In the genomic region with DNA sequence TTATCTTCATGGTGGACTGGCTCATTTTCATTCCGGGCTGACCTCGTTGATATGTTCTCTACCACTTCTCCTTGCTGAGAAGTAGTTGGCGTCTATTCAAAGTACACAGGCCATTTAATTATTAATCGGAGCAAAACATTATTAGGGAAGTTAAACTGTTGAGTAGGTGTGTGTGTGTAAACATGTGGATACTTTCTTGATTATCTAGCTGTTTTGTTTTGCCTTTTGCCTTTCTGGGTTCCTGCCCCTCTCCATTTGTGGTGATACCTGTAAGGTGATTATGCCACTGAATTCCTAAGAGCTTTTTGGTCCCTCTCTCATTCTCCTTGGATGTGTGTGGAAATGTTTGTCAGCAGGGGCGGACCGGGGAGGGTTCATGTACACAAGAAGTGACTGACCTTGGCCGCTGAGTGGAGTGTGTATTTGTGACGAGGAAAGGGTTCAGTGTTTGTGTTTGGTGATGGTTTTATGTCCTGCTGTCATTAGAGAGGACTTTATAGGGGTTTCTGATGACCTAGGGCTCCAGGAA, we compare ENCODE assay signal across 20 cellular contexts. TPM values are rescaled to one million over a fixed set of nuclear protein-coding genes. Genes with fewer than 3 reads are reported as not detected.
DNase-seq lines count a peak whose midpoint lies in the region; ATAC-seq and TF ChIP-seq lines count a peak whose summit lies in the region.
"Had no signal": no experiment of that assay in that cellular context is flagged by ENCODE, and none has a peak within 500 bp of the region (broad histone marks: within the 10 kb centered on the region; RNA-seq: fewer than 3 reads in every experiment).

No MANE protein-coding gene starts in this region.

- no peak overlapping the region for H3K23ac ChIP-seq in mesenchymal stem cell (ENCODE audit: low read length in 2 of 2)

- peak overlapping the region; percentile 10 for H3K4me3 Mint-ChIP-seq in type B pancreatic cell
- H3K4me3 Mint-ChIP-seq: activated CD4-positive, alpha-beta memory T cell treated with anti-CD3 and anti-CD28 coated beads for 36 hours; activated naive CD4-positive, alpha-beta T cell treated with anti-CD3 and anti-CD28 coated beads for 36 hours; CD14-positive monocyte; WTC11 had no signal

- no peak overlapping the region for H3K9ac ChIP-seq in PC-3 (ENCODE audit: low read length)
- H3K9ac ChIP-seq in mesenchymal stem cell (ENCODE audit: low read length) = no peak overlapping the region

- no peak overlapping the region for H3K18ac ChIP-seq in mesenchymal stem cell (ENCODE audit: low read depth in 1 of 2, low read length in 2 of 2)

- H3K4me1 Mint-ChIP-seq in type B pancreatic cell (ENCODE audit: unreplicated experiment) = peaks cover 6% of the 10 kb centered on the region

- no peaks in the 10 kb centered on the region for H3K9me2 ChIP-seq in PC-3 (replicated peaks; ENCODE audit: low read length)

- H3K27me3 ChIP-seq in right atrium auricular region (no peaks in the 10 kb centered on the region), PC-3 (ENCODE audit: low read length) (peaks cover 9% of the 10 kb centered on the region; the same call in 1 of the 2 replicates), left lung (no peaks in the 10 kb centered on the region), HAP-1 (ENCODE audit: low read depth) (no peaks in the 10 kb centered on the region), mesenchymal stem cell (ENCODE audit: control insufficient read depth in 1 of 2, insufficient read depth in 1 of 2, low read length in 2 of 2) (peaks cover 0 to 37% of the 10 kb centered on the region in 2 experiments)

- no peak overlapping the region for H4K91ac ChIP-seq in mesenchymal stem cell (ENCODE audit: low read length)

- H3K36me3 Mint-ChIP-seq in type B pancreatic cell = no peaks in the 10 kb centered on the region
- H3K36me3 Mint-ChIP-seq: activated CD4-positive, alpha-beta memory T cell treated with anti-CD3 and anti-CD28 coated beads for 36 hours; WTC11 had no signal

- no peak for DNase-seq in Right ventricle myocardium superior
- no peak for DNase-seq in right atrium auricular region (ENCODE audit: low spot score)
- DNase-seq in PC-3 = no peak
- DNase-seq in left lung = peak; percentile 52 to 60
- DNase-seq in type B pancreatic cell (ENCODE audit: extremely low spot score, unreplicated experiment) = no peak
- DNase-seq in HAP-1 (ENCODE audit: low spot score in 2 of 2) = no peak
- DNase-seq in G401 (ENCODE audit: low spot score) = no peak
- no peak for DNase-seq in mesenchymal stem cell
- DNase-seq: activated CD4-positive, alpha-beta memory T cell treated with anti-CD3 and anti-CD28 coated beads for 36 hours; activated naive CD4-positive, alpha-beta T cell treated with anti-CD3 and anti-CD28 coated beads for 36 hours; effector CD4-positive, alpha-beta T cell; mammary epithelial cell; NCI-H1436 treated with DMSO at 0.1 percent for 48 hours; stimulated activated CD8-positive, alpha-beta memory T cell treated with anti-CD3 and anti-CD28 coated beads, Interleukin-4, amount 100 ng/mL, for 48 hours; substantia nigra; T-helper 2 cell had no signal

- TF ChIP-seq CTCF in right atrium auricular region (IDR thresholded peaks at IDR 0.05) (no peak), PC-3 (conservative IDR thresholded peaks at IDR 0.05; ENCODE audit: low read depth, low read length) (no peak), left lung (IDR thresholded peaks at IDR 0.05) (no peak), type B pancreatic cell (conservative IDR thresholded peaks at IDR 0.05) (no peak)

- H3K9me3 Mint-ChIP-seq in type B pancreatic cell = no peaks in the 10 kb centered on the region
- H3K9me3 Mint-ChIP-seq: activated CD4-positive, alpha-beta memory T cell treated with anti-CD3 and anti-CD28 coated beads for 36 hours; activated naive CD4-positive, alpha-beta T cell treated with anti-CD3 and anti-CD28 coated beads for 36 hours had no signal

- no peak overlapping the region for H2BK5ac ChIP-seq in mesenchymal stem cell (ENCODE audit: low read depth, low read length, poor library complexity, severe bottlenecking)

- peak overlapping the region in 1 of 2 donors; percentile 55 for H3K27ac ChIP-seq in right atrium auricular region
- H3K27ac ChIP-seq in PC-3 (ENCODE audit: low read length) = no peak overlapping the region
- peak overlapping the region in 1 of 2 donors; percentile 22 for H3K27ac ChIP-seq in left lung
- H3K27ac ChIP-seq in mesenchymal stem cell (ENCODE audit: low read length, poor library complexity, severe bottlenecking) = no peak overlapping the region

- no peak overlapping the region for H3K14ac ChIP-seq in mesenchymal stem cell (ENCODE audit: low read length in 2 of 2)

- H2AK5ac ChIP-seq in mesenchymal stem cell (ENCODE audit: low read length, severe bottlenecking) = no peak overlapping the region

- no TSS peak for BruUV-seq in PC-3 (replicated peaks; lab: Mats Ljungman, UMichigan)

- POLR2A ChIA-PET in PC-3 (lab: Charles Lee; ENCODE audit: unreplicated experiment) = no interaction called here

- H2BK15ac ChIP-seq in mesenchymal stem cell (ENCODE audit: low read depth, poor library complexity, severe bottlenecking) = no peak overlapping the region

- CTCF ChIA-PET in PC-3 (lab: Charles Lee) = no interaction called here

- H3K9me3 ChIP-seq in right atrium auricular region = no peaks in the 10 kb centered on the region
- H3K9me3 ChIP-seq in PC-3 (ENCODE audit: low read length) = no peaks in the 10 kb centered on the region
- no peaks in the 10 kb centered on the region for H3K9me3 ChIP-seq in left lung
- no peaks in the 10 kb centered on the region for H3K9me3 ChIP-seq in HAP-1
- no peaks in the 10 kb centered on the region for H3K9me3 ChIP-seq in mesenchymal stem cell (ENCODE audit: control insufficient read depth, low read length)

- 0 out of 2 replicates have a peak overlapping the region, but pooled peaks have one; percentile 0 for H2AFZ ChIP-seq in PC-3 (ENCODE audit: low read length)
- H2AFZ ChIP-seq in mesenchymal stem cell (ENCODE audit: low read depth, low read length) = no peak overlapping the region

- H4K8ac ChIP-seq in mesenchymal stem cell (ENCODE audit: low read length) = no peak overlapping the region

- no peak overlapping the region for H3K4me2 ChIP-seq in PC-3 (ENCODE audit: low read length)
- no peak overlapping the region for H3K4me2 ChIP-seq in mesenchymal stem cell (ENCODE audit: low read length, poor library complexity, severe bottlenecking)

- no peaks in the 10 kb centered on the region for H3K27me3 Mint-ChIP-seq in type B pancreatic cell
- H3K27me3 Mint-ChIP-seq: activated CD4-positive, alpha-beta memory T cell treated with anti-CD3 and anti-CD28 coated beads for 36 hours had no signal

- H3K36me3 ChIP-seq in right atrium auricular region (no peaks in the 10 kb centered on the region), PC-3 (ENCODE audit: low read depth, low read length) (no peaks in the 10 kb centered on the region), left lung (no peaks in the 10 kb centered on the region), HAP-1 (replicated peaks) (no peaks in the 10 kb centered on the region), mesenchymal stem cell (ENCODE audit: control insufficient read depth in 1 of 2, insufficient read depth in 2 of 2, low read depth in 1 of 2, low read length in 2 of 2) (no peaks in the 10 kb centered on the region)

- H3K4me1 ChIP-seq in right atrium auricular region (peaks cover 0 to 21% of the 10 kb centered on the region in 2 donors), PC-3 (ENCODE audit: insufficient read depth, low read length) (no peaks in the 10 kb centered on the region), left lung (peaks cover 16 to 22% of the 10 kb centered on the region in 2 donors), HAP-1 (no peaks in the 10 kb centered on the region), mesenchymal stem cell (ENCODE audit: control insufficient read depth, insufficient read depth, low read depth, low read length) (peaks cover 13% of the 10 kb centered on the region)

- no peak overlapping the region for H2BK12ac ChIP-seq in mesenchymal stem cell (ENCODE audit: low read length in 2 of 2)

- H3K27ac Mint-ChIP-seq in type B pancreatic cell = peak overlapping the region; percentile 57
- H3K27ac Mint-ChIP-seq: activated CD4-positive, alpha-beta memory T cell treated with anti-CD3 and anti-CD28 coated beads for 36 hours; activated naive CD4-positive, alpha-beta T cell treated with anti-CD3 and anti-CD28 coated beads for 36 hours; CD14-positive monocyte; progenitor cell of endocrine pancreas; WTC11 had no signal

- intact Hi-C loops in Right ventricle myocardium superior (cut with DNase I) (no loop called here), PC-3 (cut with micrococcal nuclease) (loop anchor here (2.0 to 5.0 kb wide), 2 partner anchors 141 to 158 kb away; no protein-coding TSS in a partner anchor), left lung (cut with DNase I) (no loop called here)

- H3K79me2 ChIP-seq in PC-3 (ENCODE audit: low read length) = no peaks in the 10 kb centered on the region

- H3K4me3 ChIP-seq in right atrium auricular region (no peak overlapping the region), PC-3 (ENCODE audit: low read length) (no peak overlapping the region), left lung (no peak overlapping the region), HAP-1 (no peak overlapping the region), mesenchymal stem cell (ENCODE audit: insufficient read depth in 1 of 2, low read depth in 1 of 2, low read length in 2 of 2) (no peak overlapping the region)

- 89% methylated on average over 8 of the region's 8 CpGs for WGBS in mesenchymal stem cell

- H3K79me1 ChIP-seq in mesenchymal stem cell (replicated peaks; ENCODE audit: low read length, poor library complexity, severe bottlenecking) = no peaks in the 10 kb centered on the region

- H3F3A ChIP-seq in PC-3 (ENCODE audit: low read length, unreplicated experiment) = no peaks in the 10 kb centered on the region

- H4K20me1 ChIP-seq in PC-3 (ENCODE audit: low read length) = no peaks in the 10 kb centered on the region

- ATAC-seq in Right ventricle myocardium superior (ENCODE audit: poor library complexity) = peak; percentile 36
- ATAC-seq in PC-3 = peak; percentile 64
- ATAC-seq in left lung = peak; percentile 72
- ATAC-seq: esophagus mucosa, WTC11 had no signal

- no peak overlapping the region for H2BK120ac ChIP-seq in mesenchymal stem cell (ENCODE audit: low read depth, low read length)

- H3K4ac ChIP-seq in mesenchymal stem cell (ENCODE audit: low read depth in 1 of 2, low read length in 2 of 2) = no peak overlapping the region

- in situ Hi-C loops in HAP-1 (cut with MboI; ENCODE audit: low sequenced_read_pairs) = no loop called here
- in situ Hi-C loops in G401 (cut with HindIII; ENCODE audit: low sequenced_read_pairs) = no loop called here

RNA-seq across cellular contexts. Expression of gene PPP2R5A, which starts 56.6 kb away (rescaled TPM):
- total RNA-seq in Right ventricle myocardium superior = 77.9 TPM
- 10 to 100 TPM; 48.8 to 81.5 TPM for total RNA-seq in right atrium auricular region
- 44.0 and 64.7 TPM in 2 replicates for total RNA-seq in PC-3 (2014; rRNA removed)
- total RNA-seq in left lung = 10 to 100 TPM; 61.1 to 71.9 TPM
- 20.6 and 34.0 TPM in 2 replicates for total RNA-seq in type B pancreatic cell (ENCODE audit: low replicate concordance)
- 62.5 and 90.2 TPM in 2 replicates for total RNA-seq in G401 (2014; rRNA removed; shearing (Covaris generic))
- polyA plus RNA-seq in mesenchymal stem cell (2013, experiment 1 of 2) = 19.1 TPM
- 19.9 TPM for polyA plus RNA-seq in mesenchymal stem cell (2013, experiment 2 of 2)

Comparison
In these comparisons a context has a peak if more than half of its experiments do, and no peak if none do; other contexts are left out.
1. DNase-seq: peak in left lung (2 of 2); none in Right ventricle myocardium superior (single experiment), right atrium auricular region (single experiment), PC-3 (single experiment), type B pancreatic cell (single experiment), HAP-1 (0 of 2), G401 (single experiment) and mesenchymal stem cell (single experiment).
2. Peak in every context shown above with its lines, with median percentiles within 50 percentile points of each other: ATAC-seq.